In genomic region chr14:102545461-102546265, GRCh38 we compare ENCODE assay signal across 1 cellular context.
A peak's percentile ranks its signal among the peaks of the same experiment; 100 is the strongest.
TF ChIP-seq lines count a peak whose summit lies in the region.

No MANE protein-coding gene starts in this region.

TF ChIP-seq in HepG2, 621 proteins besides CTCF, POLR2A, EP300 and RAD21 (continued from another document and continues in another):
- no peak; the same call in 1 of the 2 replicates for TF ChIP-seq FOXP4 (CRISPR knock-in tag; IDR thresholded peaks at IDR 0.05)
- no peak for TF ChIP-seq MLX (CRISPR knock-in tag; IDR thresholded peaks at IDR 0.05)
- no peak for TF ChIP-seq SP2 (CRISPR knock-in tag; IDR thresholded peaks at IDR 0.05)
- no peak for TF ChIP-seq TEF (CRISPR knock-in tag; IDR thresholded peaks at IDR 0.05)
- TF ChIP-seq ZNF670 (CRISPR knock-in tag; IDR thresholded peaks at IDR 0.05; ENCODE audit: borderline replicate concordance) = no peak
- no peak for TF ChIP-seq ZNF550 (CRISPR knock-in tag; IDR thresholded peaks at IDR 0.05; ENCODE audit: borderline replicate concordance)
- peak; percentile 67; the same call in 1 of the 2 replicates for TF ChIP-seq PRDM4 (CRISPR knock-in tag; IDR thresholded peaks at IDR 0.05; ENCODE audit: borderline replicate concordance)
- TF ChIP-seq RNF2 (conservative IDR thresholded peaks at IDR 0.05; ENCODE audit: low read depth) = no peak
- 0 out of 2 replicates have a peak, but pooled peaks have one; percentile 27 for TF ChIP-seq KDM5A (IDR thresholded peaks at IDR 0.05; ENCODE audit: borderline replicate concordance, low read length)
- TF ChIP-seq JDP2 (CRISPR knock-in tag; IDR thresholded peaks at IDR 0.05; ENCODE audit: borderline replicate concordance) = no peak
- no peak for TF ChIP-seq HNRNPK (IDR thresholded peaks at IDR 0.05; ENCODE audit: low read depth, low read length, poor library complexity, severe bottlenecking)
- TF ChIP-seq XBP1 (CRISPR knock-in tag; IDR thresholded peaks at IDR 0.05) = no peak
- TF ChIP-seq NFIB (CRISPR knock-in tag; IDR thresholded peaks at IDR 0.05; ENCODE audit: borderline replicate concordance) = no peak
- no peak for TF ChIP-seq ZNF878 (CRISPR knock-in tag; IDR thresholded peaks at IDR 0.05)
- TF ChIP-seq ZNF383 (CRISPR knock-in tag; IDR thresholded peaks at IDR 0.05; ENCODE audit: borderline replicate concordance) = no peak
- no peak for TF ChIP-seq POLR2AphosphoS2 (IDR thresholded peaks at IDR 0.05; ENCODE audit: low read depth, low read length)
- no peak for TF ChIP-seq CEBPG (CRISPR knock-in tag; IDR thresholded peaks at IDR 0.05)
- no peak for TF ChIP-seq PAF1 (CRISPR knock-in tag; IDR thresholded peaks at IDR 0.05)
- no peak for TF ChIP-seq FIP1L1 (IDR thresholded peaks at IDR 0.05; ENCODE audit: borderline replicate concordance, insufficient read depth, low read depth, low read length)
- no peak for TF ChIP-seq ZNF724P (CRISPR knock-in tag; IDR thresholded peaks at IDR 0.05; ENCODE audit: borderline replicate concordance)
- peak; percentile 72; the same call in 1 of the 2 replicates for TF ChIP-seq SNAPC4 (CRISPR knock-in tag; IDR thresholded peaks at IDR 0.05)
- no peak for TF ChIP-seq ZNF292 (CRISPR knock-in tag; IDR thresholded peaks at IDR 0.05; ENCODE audit: borderline replicate concordance, low read depth)
- no peak for TF ChIP-seq LCORL (IDR thresholded peaks at IDR 0.05)
- no peak for TF ChIP-seq LCORL (CRISPR knock-in tag; IDR thresholded peaks at IDR 0.05)
- TF ChIP-seq TBL1XR1 (IDR thresholded peaks at IDR 0.05; ENCODE audit: borderline replicate concordance, low read length, partially characterized antibody) = no peak
- no peak for TF ChIP-seq ZMYM4 (CRISPR knock-in tag; IDR thresholded peaks at IDR 0.05)
- no peak for TF ChIP-seq STAT6 (CRISPR knock-in tag; IDR thresholded peaks at IDR 0.05; ENCODE audit: borderline replicate concordance)
- TF ChIP-seq DZIP1 (CRISPR knock-in tag; IDR thresholded peaks at IDR 0.05) = no peak
- no peak for TF ChIP-seq SUZ12 (IDR thresholded peaks at IDR 0.05; ENCODE audit: low read depth, low read length)
- no peak for TF ChIP-seq ZNF790 (CRISPR knock-in tag; IDR thresholded peaks at IDR 0.05; ENCODE audit: borderline replicate concordance)
- TF ChIP-seq ZSCAN25 (CRISPR knock-in tag; IDR thresholded peaks at IDR 0.05) = peak; percentile 9; the same call in 1 of the 2 replicates
- TF ChIP-seq FOXJ3 (CRISPR knock-in tag; IDR thresholded peaks at IDR 0.05; ENCODE audit: borderline replicate concordance) = no peak
- TF ChIP-seq HNRNPLL (IDR thresholded peaks at IDR 0.05; ENCODE audit: low read depth, low read length, poor library complexity, severe bottlenecking) = no peak
- TF ChIP-seq HOXA3 (CRISPR knock-in tag; IDR thresholded peaks at IDR 0.05) = peak; percentile 46; the same call in 1 of the 2 replicates
- TF ChIP-seq ZNF652 (CRISPR knock-in tag; IDR thresholded peaks at IDR 0.05; ENCODE audit: borderline replicate concordance, low read depth) = no peak
- TF ChIP-seq ZNF614 (CRISPR knock-in tag; IDR thresholded peaks at IDR 0.05; ENCODE audit: borderline replicate concordance) = no peak
- peak; percentile 29; the same call in 1 of the 2 replicates for TF ChIP-seq CEBPB (IDR thresholded peaks at IDR 0.05; ENCODE audit: borderline replicate concordance, low read depth, low read length)
- no peak for TF ChIP-seq ZNF598 (CRISPR knock-in tag; IDR thresholded peaks at IDR 0.05; ENCODE audit: borderline replicate concordance)
- no peak for TF ChIP-seq ZNF737 (CRISPR knock-in tag; IDR thresholded peaks at IDR 0.05; ENCODE audit: borderline replicate concordance)
- TF ChIP-seq ZNF747 (CRISPR knock-in tag; IDR thresholded peaks at IDR 0.05; ENCODE audit: borderline replicate concordance) = no peak
- no peak for TF ChIP-seq ZNF441 (CRISPR knock-in tag; IDR thresholded peaks at IDR 0.05; ENCODE audit: borderline replicate concordance)
- no peak for TF ChIP-seq MEIS1 (CRISPR knock-in tag; IDR thresholded peaks at IDR 0.05; ENCODE audit: borderline replicate concordance)
- no peak for TF ChIP-seq SNAPC2 (CRISPR knock-in tag; IDR thresholded peaks at IDR 0.05)
